In genomic region chr12:56150563-56150962, GRCh38 we compare ENCODE assay signal across 1 cellular context.
TF ChIP-seq lines count a peak whose summit lies in the region.

No MANE protein-coding gene starts in this region.

TF ChIP-seq in IMR-90, 13 proteins besides CTCF, POLR2A, EP300 and RAD21:
- no peak for TF ChIP-seq FOS (IDR thresholded peaks at IDR 0.05; ENCODE audit: low read depth, low read length)
- TF ChIP-seq BHLHE40 (IDR thresholded peaks at IDR 0.05; ENCODE audit: low read depth, low read length), result no peak
- TF ChIP-seq USF2 (IDR thresholded peaks at IDR 0.05; ENCODE audit: low read depth, low read length), result no peak
- no peak for TF ChIP-seq MXI1 (IDR thresholded peaks at IDR 0.05; ENCODE audit: borderline replicate concordance, low read depth, low read length)
- no peak for TF ChIP-seq NFE2L2 (IDR thresholded peaks at IDR 0.05; ENCODE audit: low read depth, low read length)
- TF ChIP-seq MAFK (IDR thresholded peaks at IDR 0.05; ENCODE audit: low read depth, low read length), result no peak
- TF ChIP-seq ELK1 (IDR thresholded peaks at IDR 0.05; ENCODE audit: borderline replicate concordance, low read depth, low read length), result no peak
- TF ChIP-seq MAZ (IDR thresholded peaks at IDR 0.05; ENCODE audit: borderline replicate concordance, low read depth, low read length), result no peak
- TF ChIP-seq SMC3 (IDR thresholded peaks at IDR 0.05; ENCODE audit: low read depth, low read length), result no peak
- no peak for TF ChIP-seq CHD1 (IDR thresholded peaks at IDR 0.05; ENCODE audit: low read depth, low read length)
- no peak for TF ChIP-seq RCOR1 (IDR thresholded peaks at IDR 0.05; ENCODE audit: insufficient replicate concordance, low read length)
- TF ChIP-seq CEBPB (IDR thresholded peaks at IDR 0.05; ENCODE audit: low read depth, low read length), result no peak
- TF ChIP-seq RFX5 (IDR thresholded peaks at IDR 0.05; ENCODE audit: low read depth, low read length), result no peak
